ENCODE assay signal across 1 cellular context in genomic region chr14:24274101-24274543, GRCh38.
TF ChIP-seq lines count a peak whose summit lies in the region.

No MANE protein-coding gene starts in this region.

TF ChIP-seq in SK-N-SH, 30 proteins besides CTCF, POLR2A, EP300 and RAD21 (continued from another document):
- no peak for TF ChIP-seq REST (IDR thresholded peaks at IDR 0.05; ENCODE audit: low read depth, low read length)
- TF ChIP-seq YY1 (IDR thresholded peaks at IDR 0.05; ENCODE audit: low read depth) = no peak
- no peak for TF ChIP-seq JUND (IDR thresholded peaks at IDR 0.05)
- no peak for TF ChIP-seq TAF1 (IDR thresholded peaks at IDR 0.05; ENCODE audit: borderline replicate concordance, low read depth, low read length)
- no peak for TF ChIP-seq NRF1 (IDR thresholded peaks at IDR 0.05; ENCODE audit: low read depth, low read length)
- TF ChIP-seq SIN3A (IDR thresholded peaks at IDR 0.05; ENCODE audit: borderline replicate concordance, low read depth, low read length) = no peak
- no peak for TF ChIP-seq GABPA (IDR thresholded peaks at IDR 0.05; ENCODE audit: low read depth)
- no peak for TF ChIP-seq RCOR1 (IDR thresholded peaks at IDR 0.05; ENCODE audit: low read length)
- no peak for TF ChIP-seq USF2 (IDR thresholded peaks at IDR 0.05; ENCODE audit: borderline replicate concordance, low read depth, low read length)
- no peak for TF ChIP-seq EZH2phosphoT487 (IDR thresholded peaks at IDR 0.05; ENCODE audit: borderline replicate concordance, low read depth)
- TF ChIP-seq PBX3 (IDR thresholded peaks at IDR 0.05) = no peak
- no peak for TF ChIP-seq TCF12 (IDR thresholded peaks at IDR 0.05)
- no peak for TF ChIP-seq MXI1 (IDR thresholded peaks at IDR 0.05; ENCODE audit: low read depth, low read length)
- no peak for TF ChIP-seq MAX (IDR thresholded peaks at IDR 0.05; ENCODE audit: low read depth)
- TF ChIP-seq TEAD4 (IDR thresholded peaks at IDR 0.05; ENCODE audit: borderline replicate concordance, insufficient read depth) = no peak
- TF ChIP-seq USF1 (IDR thresholded peaks at IDR 0.05; ENCODE audit: borderline replicate concordance, low read depth) = no peak
